10 cellular contexts compared by ENCODE assay signal in genomic region chr17:61408151-61409041, GRCh38. TPM values are rescaled to one million over a fixed set of nuclear protein-coding genes. Genes with fewer than 3 reads are reported as not detected.
A peak's percentile ranks its signal among the peaks of the same experiment; 100 is the strongest.
DNase-seq lines count a peak whose midpoint lies in the region; ATAC-seq, FAIRE-seq and TF ChIP-seq lines count a peak whose summit lies in the region.
"Had no signal": no experiment of that assay in that cellular context is flagged by ENCODE, and none has a peak within 500 bp of the region (broad histone marks: within the 10 kb centered on the region; RNA-seq: fewer than 3 reads in every experiment).

No MANE protein-coding gene starts in this region.

- H3K36me3 ChIP-seq in astrocyte (ENCODE audit: insufficient read depth, low read length) (no peaks in the 10 kb centered on the region), urinary bladder (ENCODE audit: insufficient read depth) (no peaks in the 10 kb centered on the region)

- H3K9me3 ChIP-seq in astrocyte (ENCODE audit: insufficient read depth, low read depth, low read length), result no peaks in the 10 kb centered on the region

- H3K4me1 ChIP-seq in astrocyte (ENCODE audit: insufficient read depth, low read length) (peaks cover 37% of the 10 kb centered on the region), urinary bladder (ENCODE audit: insufficient read depth) (no peaks in the 10 kb centered on the region)

- H2AFZ ChIP-seq in astrocyte (ENCODE audit: low read depth, low read length), result no peak overlapping the region

- H3K27ac ChIP-seq in astrocyte (ENCODE audit: low read depth, low read length) (no peak overlapping the region), urinary bladder (ENCODE audit: low read depth) (peak overlapping the region; percentile 70)

- no peak for TF ChIP-seq CTCF in astrocyte (IDR thresholded peaks at IDR 0.05; ENCODE audit: insufficient read depth, low read depth, low read length)

- DNase-seq in activated effector memory CD4-positive, alpha-beta T cell treated with anti-CD3 and anti-CD28 coated beads, Interleukin-2, amount 50 U/mL, for 16 hours, result peak; percentile 60
- DNase-seq in activated effector memory CD4-positive, alpha-beta T cell treated with Interleukin-2 at 50 U/mL for 16 hours, result no peak
- DNase-seq in astrocyte (ENCODE audit: low read depth) (no peak), mesenteric fat pad (ENCODE audit: low spot score) (peak; percentile 71), dermis blood vessel endothelial cell (no peak)
- DNase-seq: hippocampal formation had no signal

- peaks cover 27% of the 10 kb centered on the region for H4K20me1 ChIP-seq in astrocyte (ENCODE audit: insufficient read depth, low read length)

- peaks cover 18% of the 10 kb centered on the region for H3K27me3 ChIP-seq in astrocyte (ENCODE audit: insufficient read depth, low read length)

- H3K36me3 Mint-ChIP-seq in astrocyte (ENCODE audit: low read depth, unreplicated experiment), result peaks cover 2% of the 10 kb centered on the region

- ATAC-seq in HG02642 (IDR thresholded peaks at IDR 0.05; ENCODE audit: poor library complexity, unreplicated experiment) (no peak), GM21360 (IDR thresholded peaks at IDR 0.05; ENCODE audit: unreplicated experiment) (no peak)

- peak overlapping the region; percentile 73 for H3K4me3 Mint-ChIP-seq in astrocyte (ENCODE audit: unreplicated experiment)

- H3K27me3 Mint-ChIP-seq in astrocyte (ENCODE audit: low read depth, unreplicated experiment), result peaks cover 50% of the 10 kb centered on the region

- H3K79me2 ChIP-seq in astrocyte (ENCODE audit: insufficient read depth, low read length), result peaks cover 41% of the 10 kb centered on the region

- peaks cover 3% of the 10 kb centered on the region for H3K9me3 Mint-ChIP-seq in astrocyte (ENCODE audit: unreplicated experiment)

- WGBS in urinary bladder, result 31% methylated on average over 41 of the region's 41 CpGs

- H3K4me2 ChIP-seq in astrocyte (ENCODE audit: low read length), result peak overlapping the region; percentile 88

- no peak overlapping the region for H3K27ac Mint-ChIP-seq in astrocyte (ENCODE audit: unreplicated experiment)

- H3K4me3 ChIP-seq in astrocyte (ENCODE audit: insufficient read depth, low read depth, low read length) (no peak overlapping the region), urinary bladder (ENCODE audit: low read depth, low read length) (peak overlapping the region; percentile 7)

- H3K4me1 Mint-ChIP-seq in astrocyte (ENCODE audit: low read depth, unreplicated experiment), result no peaks in the 10 kb centered on the region

- H3K9ac ChIP-seq in astrocyte (ENCODE audit: low read length), result no peak overlapping the region

- FAIRE-seq in astrocyte (lab: Jason Lieb, UNC), result no peak

RNA-seq across cellular contexts. Expression of gene TBX2, which starts 8.8 kb away (rescaled TPM):
- total RNA-seq in astrocyte (0.50 and 0.53 TPM in 2 replicates), mesenteric fat pad (16.1 TPM), urinary bladder (26.4 TPM), dermis blood vessel endothelial cell (0.09 and 0.34 TPM in 2 replicates)
- polyA plus RNA-seq in urinary bladder, result 56.3 TPM
- total RNA-seq: activated CD8-positive, alpha-beta memory T cell treated with anti-CD3 and anti-CD28 coated beads for 36 hours had no signal

RNA-seq across cellular contexts. Expression of gene TBX4, which starts 43.8 kb away (rescaled TPM):
- total RNA-seq in astrocyte, result 0.14 TPM in 1 of 2 replicates, not detected in the other
- total RNA-seq in mesenteric fat pad, result 0.19 TPM
- total RNA-seq in urinary bladder, result 9.8 TPM
- polyA plus RNA-seq in urinary bladder, result 13.0 TPM
- total RNA-seq in dermis blood vessel endothelial cell, result not detected in 2 replicates
- total RNA-seq: activated CD8-positive, alpha-beta memory T cell treated with anti-CD3 and anti-CD28 coated beads for 36 hours had no signal

Comparison
In these comparisons a context has a peak if more than half of its experiments do, and no peak if none do; other contexts are left out.
1. DNase-seq: peak in activated effector memory CD4-positive, alpha-beta T cell treated with anti-CD3 and anti-CD28 coated beads, Interleukin-2, amount 50 U/mL, for 16 hours (single experiment) and mesenteric fat pad (single experiment); none in activated effector memory CD4-positive, alpha-beta T cell treated with Interleukin-2 at 50 U/mL for 16 hours (single experiment), astrocyte (single experiment) and dermis blood vessel endothelial cell (single experiment).
2. RNA of gene TBX2, which starts 8.8 kb away (total RNA-seq): 26.4 TPM in urinary bladder (single experiment) and 16.1 TPM in mesenteric fat pad (single experiment); 0.50 to 0.53 TPM in astrocyte and 0.09 to 0.34 TPM in dermis blood vessel endothelial cell; every median in the first group is over 10 times any median in the second.